In the genomic region with DNA sequence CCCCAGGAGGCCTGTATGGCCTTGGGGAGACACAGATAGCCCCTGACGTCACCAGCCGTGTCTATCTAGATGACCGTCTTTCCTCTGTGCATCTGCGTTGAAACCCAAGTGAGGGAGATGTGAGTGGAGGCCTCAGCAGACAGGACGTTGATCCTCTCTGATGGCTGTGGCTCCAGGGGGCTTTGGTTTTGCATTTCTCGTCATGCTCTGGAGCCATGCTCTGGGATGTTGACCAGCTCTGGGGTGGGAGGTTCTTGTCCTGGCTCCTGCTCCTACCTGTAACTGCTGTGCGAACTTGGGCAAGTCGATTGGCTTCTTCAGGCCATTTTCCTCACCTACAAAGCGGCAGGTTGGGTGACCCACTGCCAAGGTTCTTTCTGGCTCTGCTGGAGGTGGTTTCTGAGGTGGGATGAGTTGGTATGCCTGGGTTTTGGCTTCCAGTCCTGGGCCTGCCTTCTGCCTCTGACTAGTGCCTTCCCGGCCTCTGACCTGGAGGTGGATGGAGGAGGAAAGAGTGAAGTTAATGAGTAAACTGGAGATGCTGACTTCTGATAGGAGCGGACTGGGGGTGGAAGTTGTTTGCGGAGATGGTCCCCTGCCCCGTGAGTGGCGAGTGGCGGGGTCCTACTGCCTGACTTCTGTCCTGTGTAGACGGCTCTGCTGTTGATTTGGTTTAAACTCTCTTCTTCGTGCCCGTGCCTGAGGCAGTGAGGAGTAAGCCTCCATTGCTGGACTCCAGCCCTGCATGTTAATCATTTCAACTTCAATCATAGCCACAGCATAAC, we compare ENCODE assay signal across 2 cellular contexts.
TF ChIP-seq lines count a peak whose summit lies in the region.

No MANE protein-coding gene starts in this region.

TF ChIP-seq in H1, 55 proteins besides CTCF, POLR2A, EP300 and RAD21:
- TF ChIP-seq TEAD4 (IDR thresholded peaks at IDR 0.05; ENCODE audit: low read depth, low read length) (no peak), SIRT6 (IDR thresholded peaks at IDR 0.05; ENCODE audit: low read length) (no peak), CREB1 (IDR thresholded peaks at IDR 0.05) (no peak)
- TF ChIP-seq, protein P1, sequence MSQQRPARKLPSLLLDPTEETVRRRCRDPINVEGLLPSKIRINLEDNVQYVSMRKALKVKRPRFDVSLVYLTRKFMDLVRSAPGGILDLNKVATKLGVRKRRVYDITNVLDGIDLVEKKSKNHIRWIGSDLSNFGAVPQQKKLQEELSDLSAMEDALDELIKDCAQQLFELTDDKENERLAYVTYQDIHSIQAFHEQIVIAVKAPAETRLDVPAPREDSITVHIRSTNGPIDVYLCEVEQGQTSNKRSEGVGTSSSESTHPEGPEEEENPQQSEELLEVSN (IDR thresholded peaks at IDR 0.05): no peak

TF ChIP-seq in HepG2, 621 proteins besides CTCF, POLR2A, EP300 and RAD21 (continues in another document):
- TF ChIP-seq STAG1 (CRISPR knock-in tag; IDR thresholded peaks at IDR 0.05) (no peak), HDAC1 (CRISPR knock-in tag; IDR thresholded peaks at IDR 0.05) (peak; percentile 59; the same call in 1 of the 2 replicates), YEATS4 (CRISPR knock-in tag; IDR thresholded peaks at IDR 0.05; ENCODE audit: borderline replicate concordance) (no peak), NR2C2 (CRISPR knock-in tag; IDR thresholded peaks at IDR 0.05; ENCODE audit: borderline replicate concordance) (peak; percentile 85; the same call in 1 of the 2 replicates), ZNF788 (CRISPR knock-in tag; IDR thresholded peaks at IDR 0.05; ENCODE audit: borderline replicate concordance) (peak; percentile 31; the same call in 1 of the 2 replicates), GABPB1 (CRISPR knock-in tag; IDR thresholded peaks at IDR 0.05) (peak; percentile 47), ZFY (CRISPR knock-in tag; IDR thresholded peaks at IDR 0.05) (no peak; the same call in 1 of the 2 replicates), ATF7-NPFF (CRISPR knock-in tag; IDR thresholded peaks at IDR 0.05; ENCODE audit: low read depth) (peak; percentile 33; the same call in 1 of the 2 replicates), ZNF350 (CRISPR knock-in tag; IDR thresholded peaks at IDR 0.05; ENCODE audit: borderline replicate concordance, low read depth) (0 out of 2 replicates have a peak, but pooled peaks have one; percentile 5), CREB1 (IDR thresholded peaks at IDR 0.05) (peak; percentile 82), CREB1 (CRISPR knock-in tag; IDR thresholded peaks at IDR 0.05) (no peak), JDP2 (CRISPR knock-in tag; IDR thresholded peaks at IDR 0.05; ENCODE audit: borderline replicate concordance) (no peak), ZSCAN12 (CRISPR knock-in tag; IDR thresholded peaks at IDR 0.05) (no peak), GABPA (IDR thresholded peaks at IDR 0.05; ENCODE audit: low read depth, low read length) (no peak), GABPA (CRISPR knock-in tag; IDR thresholded peaks at IDR 0.05; ENCODE audit: low read depth) (peak; percentile 33; the same call in 1 of the 2 replicates), ZSCAN22 (CRISPR knock-in tag; IDR thresholded peaks at IDR 0.05) (peak; percentile 64; the same call in 1 of the 2 replicates), HDAC2 (CRISPR knock-in tag; IDR thresholded peaks at IDR 0.05) (peak; percentile 68; the same call in 1 of the 2 replicates), FOXA1 (IDR thresholded peaks at IDR 0.05) (no peak), FOXA1 (CRISPR knock-in tag; IDR thresholded peaks at IDR 0.05) (peak; percentile 61), TARDBP (CRISPR knock-in tag; IDR thresholded peaks at IDR 0.05) (0 out of 2 replicates have a peak, but pooled peaks have one; percentile 20), ZNF251 (CRISPR knock-in tag; IDR thresholded peaks at IDR 0.05) (no peak), MIXL1 (CRISPR knock-in tag; IDR thresholded peaks at IDR 0.05) (peak; percentile 65; the same call in 1 of the 2 replicates), ZNF430 (CRISPR knock-in tag; IDR thresholded peaks at IDR 0.05) (peak; percentile 66; the same call in 1 of the 2 replicates), PHF8 (CRISPR knock-in tag; IDR thresholded peaks at IDR 0.05) (no peak; the same call in 1 of the 2 replicates), ZNF12 (CRISPR knock-in tag; IDR thresholded peaks at IDR 0.05) (no peak), ZNF572 (CRISPR knock-in tag; IDR thresholded peaks at IDR 0.05) (no peak)
- TF ChIP-seq, protein P2, sequence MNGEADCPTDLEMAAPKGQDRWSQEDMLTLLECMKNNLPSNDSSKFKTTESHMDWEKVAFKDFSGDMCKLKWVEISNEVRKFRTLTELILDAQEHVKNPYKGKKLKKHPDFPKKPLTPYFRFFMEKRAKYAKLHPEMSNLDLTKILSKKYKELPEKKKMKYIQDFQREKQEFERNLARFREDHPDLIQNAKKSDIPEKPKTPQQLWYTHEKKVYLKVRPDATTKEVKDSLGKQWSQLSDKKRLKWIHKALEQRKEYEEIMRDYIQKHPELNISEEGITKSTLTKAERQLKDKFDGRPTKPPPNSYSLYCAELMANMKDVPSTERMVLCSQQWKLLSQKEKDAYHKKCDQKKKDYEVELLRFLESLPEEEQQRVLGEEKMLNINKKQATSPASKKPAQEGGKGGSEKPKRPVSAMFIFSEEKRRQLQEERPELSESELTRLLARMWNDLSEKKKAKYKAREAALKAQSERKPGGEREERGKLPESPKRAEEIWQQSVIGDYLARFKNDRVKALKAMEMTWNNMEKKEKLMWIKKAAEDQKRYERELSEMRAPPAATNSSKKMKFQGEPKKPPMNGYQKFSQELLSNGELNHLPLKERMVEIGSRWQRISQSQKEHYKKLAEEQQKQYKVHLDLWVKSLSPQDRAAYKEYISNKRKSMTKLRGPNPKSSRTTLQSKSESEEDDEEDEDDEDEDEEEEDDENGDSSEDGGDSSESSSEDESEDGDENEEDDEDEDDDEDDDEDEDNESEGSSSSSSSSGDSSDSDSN (CRISPR knock-in tag; IDR thresholded peaks at IDR 0.05): peak; percentile 51; the same call in 1 of the 2 replicates
- TF ChIP-seq, protein P3, sequence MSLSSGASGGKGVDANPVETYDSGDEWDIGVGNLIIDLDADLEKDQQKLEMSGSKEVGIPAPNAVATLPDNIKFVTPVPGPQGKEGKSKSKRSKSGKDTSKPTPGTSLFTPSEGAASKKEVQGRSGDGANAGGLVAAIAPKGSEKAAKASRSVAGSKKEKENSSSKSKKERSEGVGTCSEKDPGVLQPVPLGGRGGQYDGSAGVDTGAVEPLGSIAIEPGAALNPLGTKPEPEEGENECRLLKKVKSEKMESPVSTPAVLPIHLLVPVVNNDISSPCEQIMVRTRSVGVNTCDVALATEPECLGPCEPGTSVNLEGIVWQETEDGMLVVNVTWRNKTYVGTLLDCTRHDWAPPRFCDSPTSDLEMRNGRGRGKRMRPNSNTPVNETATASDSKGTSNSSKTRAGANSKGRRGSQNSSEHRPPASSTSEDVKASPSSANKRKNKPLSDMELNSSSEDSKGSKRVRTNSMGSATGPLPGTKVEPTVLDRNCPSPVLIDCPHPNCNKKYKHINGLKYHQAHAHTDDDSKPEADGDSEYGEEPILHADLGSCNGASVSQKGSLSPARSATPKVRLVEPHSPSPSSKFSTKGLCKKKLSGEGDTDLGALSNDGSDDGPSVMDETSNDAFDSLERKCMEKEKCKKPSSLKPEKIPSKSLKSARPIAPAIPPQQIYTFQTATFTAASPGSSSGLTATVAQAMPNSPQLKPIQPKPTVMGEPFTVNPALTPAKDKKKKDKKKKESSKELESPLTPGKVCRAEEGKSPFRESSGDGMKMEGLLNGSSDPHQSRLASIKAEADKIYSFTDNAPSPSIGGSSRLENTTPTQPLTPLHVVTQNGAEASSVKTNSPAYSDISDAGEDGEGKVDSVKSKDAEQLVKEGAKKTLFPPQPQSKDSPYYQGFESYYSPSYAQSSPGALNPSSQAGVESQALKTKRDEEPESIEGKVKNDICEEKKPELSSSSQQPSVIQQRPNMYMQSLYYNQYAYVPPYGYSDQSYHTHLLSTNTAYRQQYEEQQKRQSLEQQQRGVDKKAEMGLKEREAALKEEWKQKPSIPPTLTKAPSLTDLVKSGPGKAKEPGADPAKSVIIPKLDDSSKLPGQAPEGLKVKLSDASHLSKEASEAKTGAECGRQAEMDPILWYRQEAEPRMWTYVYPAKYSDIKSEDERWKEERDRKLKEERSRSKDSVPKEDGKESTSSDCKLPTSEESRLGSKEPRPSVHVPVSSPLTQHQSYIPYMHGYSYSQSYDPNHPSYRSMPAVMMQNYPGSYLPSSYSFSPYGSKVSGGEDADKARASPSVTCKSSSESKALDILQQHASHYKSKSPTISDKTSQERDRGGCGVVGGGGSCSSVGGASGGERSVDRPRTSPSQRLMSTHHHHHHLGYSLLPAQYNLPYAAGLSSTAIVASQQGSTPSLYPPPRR (CRISPR knock-in tag; IDR thresholded peaks at IDR 0.05; ENCODE audit: borderline replicate concordance): peak; percentile 40; the same call in 1 of the 2 replicates
- TF ChIP-seq, protein P4, sequence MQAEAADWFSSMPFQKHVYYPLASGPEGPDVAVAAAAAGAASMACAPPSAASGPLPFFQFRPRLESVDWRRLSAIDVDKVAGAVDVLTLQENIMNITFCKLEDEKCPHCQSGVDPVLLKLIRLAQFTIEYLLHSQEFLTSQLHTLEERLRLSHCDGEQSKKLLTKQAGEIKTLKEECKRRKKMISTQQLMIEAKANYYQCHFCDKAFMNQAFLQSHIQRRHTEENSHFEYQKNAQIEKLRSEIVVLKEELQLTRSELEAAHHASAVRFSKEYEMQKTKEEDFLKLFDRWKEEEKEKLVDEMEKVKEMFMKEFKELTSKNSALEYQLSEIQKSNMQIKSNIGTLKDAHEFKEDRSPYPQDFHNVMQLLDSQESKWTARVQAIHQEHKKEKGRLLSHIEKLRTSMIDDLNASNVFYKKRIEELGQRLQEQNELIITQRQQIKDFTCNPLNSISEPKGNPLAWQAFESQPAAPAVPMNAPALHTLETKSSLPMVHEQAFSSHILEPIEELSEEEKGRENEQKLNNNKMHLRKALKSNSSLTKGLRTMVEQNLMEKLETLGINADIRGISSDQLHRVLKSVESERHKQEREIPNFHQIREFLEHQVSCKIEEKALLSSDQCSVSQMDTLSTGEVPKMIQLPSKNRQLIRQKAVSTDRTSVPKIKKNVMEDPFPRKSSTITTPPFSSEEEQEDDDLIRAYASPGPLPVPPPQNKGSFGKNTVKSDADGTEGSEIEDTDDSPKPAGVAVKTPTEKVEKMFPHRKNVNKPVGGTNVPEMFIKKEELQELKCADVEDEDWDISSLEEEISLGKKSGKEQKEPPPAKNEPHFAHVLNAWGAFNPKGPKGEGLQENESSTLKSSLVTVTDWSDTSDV (CRISPR knock-in tag; IDR thresholded peaks at IDR 0.05): no peak
- TF ChIP-seq, protein P5, sequence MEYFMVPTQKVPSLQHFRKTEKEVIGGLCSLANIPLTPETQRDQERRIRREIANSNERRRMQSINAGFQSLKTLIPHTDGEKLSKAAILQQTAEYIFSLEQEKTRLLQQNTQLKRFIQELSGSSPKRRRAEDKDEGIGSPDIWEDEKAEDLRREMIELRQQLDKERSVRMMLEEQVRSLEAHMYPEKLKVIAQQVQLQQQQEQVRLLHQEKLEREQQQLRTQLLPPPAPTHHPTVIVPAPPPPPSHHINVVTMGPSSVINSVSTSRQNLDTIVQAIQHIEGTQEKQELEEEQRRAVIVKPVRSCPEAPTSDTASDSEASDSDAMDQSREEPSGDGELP (IDR thresholded peaks at IDR 0.05; ENCODE audit: borderline replicate concordance, low read depth): no peak
- TF ChIP-seq, protein P6, sequence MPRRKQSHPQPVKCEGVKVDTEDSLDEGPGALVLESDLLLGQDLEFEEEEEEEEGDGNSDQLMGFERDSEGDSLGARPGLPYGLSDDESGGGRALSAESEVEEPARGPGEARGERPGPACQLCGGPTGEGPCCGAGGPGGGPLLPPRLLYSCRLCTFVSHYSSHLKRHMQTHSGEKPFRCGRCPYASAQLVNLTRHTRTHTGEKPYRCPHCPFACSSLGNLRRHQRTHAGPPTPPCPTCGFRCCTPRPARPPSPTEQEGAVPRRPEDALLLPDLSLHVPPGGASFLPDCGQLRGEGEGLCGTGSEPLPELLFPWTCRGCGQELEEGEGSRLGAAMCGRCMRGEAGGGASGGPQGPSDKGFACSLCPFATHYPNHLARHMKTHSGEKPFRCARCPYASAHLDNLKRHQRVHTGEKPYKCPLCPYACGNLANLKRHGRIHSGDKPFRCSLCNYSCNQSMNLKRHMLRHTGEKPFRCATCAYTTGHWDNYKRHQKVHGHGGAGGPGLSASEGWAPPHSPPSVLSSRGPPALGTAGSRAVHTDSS (CRISPR knock-in tag; conservative IDR thresholded peaks at IDR 0.05): no peak
- TF ChIP-seq, protein P7, sequence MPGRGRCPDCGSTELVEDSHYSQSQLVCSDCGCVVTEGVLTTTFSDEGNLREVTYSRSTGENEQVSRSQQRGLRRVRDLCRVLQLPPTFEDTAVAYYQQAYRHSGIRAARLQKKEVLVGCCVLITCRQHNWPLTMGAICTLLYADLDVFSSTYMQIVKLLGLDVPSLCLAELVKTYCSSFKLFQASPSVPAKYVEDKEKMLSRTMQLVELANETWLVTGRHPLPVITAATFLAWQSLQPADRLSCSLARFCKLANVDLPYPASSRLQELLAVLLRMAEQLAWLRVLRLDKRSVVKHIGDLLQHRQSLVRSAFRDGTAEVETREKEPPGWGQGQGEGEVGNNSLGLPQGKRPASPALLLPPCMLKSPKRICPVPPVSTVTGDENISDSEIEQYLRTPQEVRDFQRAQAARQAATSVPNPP (CRISPR knock-in tag; IDR thresholded peaks at IDR 0.05): no peak
- TF ChIP-seq, protein P8, sequence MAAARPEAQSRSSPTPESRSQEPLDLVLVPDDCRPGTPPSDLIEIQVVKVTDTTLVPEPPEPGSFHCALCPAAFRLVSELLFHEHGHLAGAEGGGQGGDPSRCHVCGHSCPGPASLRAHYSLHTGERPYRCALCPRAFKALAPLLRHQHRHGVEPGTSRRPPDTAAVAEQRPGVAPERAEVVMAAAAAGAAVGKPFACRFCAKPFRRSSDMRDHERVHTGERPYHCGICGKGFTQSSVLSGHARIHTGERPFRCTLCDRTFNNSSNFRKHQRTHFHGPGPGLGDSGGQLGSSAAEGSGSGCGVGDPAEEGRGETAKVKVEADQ (CRISPR knock-in tag; IDR thresholded peaks at IDR 0.05; ENCODE audit: borderline replicate concordance): 0 out of 2 replicates have a peak, but pooled peaks have one; percentile 38
- TF ChIP-seq, protein P9, sequence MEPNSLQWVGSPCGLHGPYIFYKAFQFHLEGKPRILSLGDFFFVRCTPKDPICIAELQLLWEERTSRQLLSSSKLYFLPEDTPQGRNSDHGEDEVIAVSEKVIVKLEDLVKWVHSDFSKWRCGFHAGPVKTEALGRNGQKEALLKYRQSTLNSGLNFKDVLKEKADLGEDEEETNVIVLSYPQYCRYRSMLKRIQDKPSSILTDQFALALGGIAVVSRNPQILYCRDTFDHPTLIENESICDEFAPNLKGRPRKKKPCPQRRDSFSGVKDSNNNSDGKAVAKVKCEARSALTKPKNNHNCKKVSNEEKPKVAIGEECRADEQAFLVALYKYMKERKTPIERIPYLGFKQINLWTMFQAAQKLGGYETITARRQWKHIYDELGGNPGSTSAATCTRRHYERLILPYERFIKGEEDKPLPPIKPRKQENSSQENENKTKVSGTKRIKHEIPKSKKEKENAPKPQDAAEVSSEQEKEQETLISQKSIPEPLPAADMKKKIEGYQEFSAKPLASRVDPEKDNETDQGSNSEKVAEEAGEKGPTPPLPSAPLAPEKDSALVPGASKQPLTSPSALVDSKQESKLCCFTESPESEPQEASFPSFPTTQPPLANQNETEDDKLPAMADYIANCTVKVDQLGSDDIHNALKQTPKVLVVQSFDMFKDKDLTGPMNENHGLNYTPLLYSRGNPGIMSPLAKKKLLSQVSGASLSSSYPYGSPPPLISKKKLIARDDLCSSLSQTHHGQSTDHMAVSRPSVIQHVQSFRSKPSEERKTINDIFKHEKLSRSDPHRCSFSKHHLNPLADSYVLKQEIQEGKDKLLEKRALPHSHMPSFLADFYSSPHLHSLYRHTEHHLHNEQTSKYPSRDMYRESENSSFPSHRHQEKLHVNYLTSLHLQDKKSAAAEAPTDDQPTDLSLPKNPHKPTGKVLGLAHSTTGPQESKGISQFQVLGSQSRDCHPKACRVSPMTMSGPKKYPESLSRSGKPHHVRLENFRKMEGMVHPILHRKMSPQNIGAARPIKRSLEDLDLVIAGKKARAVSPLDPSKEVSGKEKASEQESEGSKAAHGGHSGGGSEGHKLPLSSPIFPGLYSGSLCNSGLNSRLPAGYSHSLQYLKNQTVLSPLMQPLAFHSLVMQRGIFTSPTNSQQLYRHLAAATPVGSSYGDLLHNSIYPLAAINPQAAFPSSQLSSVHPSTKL (CRISPR knock-in tag; IDR thresholded peaks at IDR 0.05): peak; percentile 40; the same call in 1 of the 2 replicates
